Comparison of ENCODE assay signal across 8 cellular contexts in the genomic region with DNA sequence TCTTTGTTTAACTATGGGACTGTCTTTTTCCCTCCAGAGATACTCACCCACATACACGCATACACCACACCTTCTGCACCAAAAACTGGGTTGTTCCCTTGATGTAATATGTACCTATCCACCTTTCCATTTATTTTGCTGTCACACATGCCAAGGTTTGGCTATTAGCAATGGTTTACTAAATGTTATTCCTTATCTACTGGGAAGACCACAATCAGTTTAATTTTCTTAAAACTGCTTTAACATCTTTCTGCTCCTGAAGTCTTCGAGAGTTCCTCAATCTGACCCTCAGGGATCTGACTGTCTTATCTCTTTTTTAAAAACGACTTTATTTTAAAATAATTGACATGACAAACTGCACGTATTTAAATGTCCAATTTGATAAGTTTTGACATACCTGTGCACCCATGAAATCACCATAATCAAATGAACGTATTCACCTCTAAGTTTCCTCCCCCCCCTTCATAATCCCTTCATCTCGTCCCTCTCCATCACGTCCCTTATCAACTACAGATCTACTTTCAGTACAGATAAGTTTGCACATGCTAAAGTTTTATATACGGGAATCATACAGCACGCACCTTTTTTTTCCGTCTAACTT. TPM values are rescaled to one million over a fixed set of nuclear protein-coding genes. Genes with fewer than 3 reads are reported as not detected.
DNase-seq lines count a peak whose midpoint lies in the region; ATAC-seq and TF ChIP-seq lines count a peak whose summit lies in the region.

No MANE protein-coding gene starts in this region.

- H3K4me3 ChIP-seq in AG09309 (ENCODE audit: control insufficient read depth, low read depth, low read length) (peak overlapping the region; percentile 51), tibial artery (peak overlapping the region; percentile 78 to 92)

- no peak for ATAC-seq in activated naive CD4-positive, alpha-beta T cell treated with anti-CD3 and anti-CD28 coated beads, Interleukin-2, amount 50 U/mL, for 72 hours
- no peak for ATAC-seq in HG03432 (IDR thresholded peaks at IDR 0.05; ENCODE audit: unreplicated experiment)

- peaks cover 29 to 46% of the 10 kb centered on the region in 2 donors for H3K36me3 Mint-ChIP-seq in activated naive CD4-positive, alpha-beta T cell treated with anti-CD3 and anti-CD28 coated beads, Interleukin-2, amount 50 U/mL, for 72 hours

- H3K4me1 ChIP-seq in tibial artery: peaks cover 0 to 30% (median 16%) of the 10 kb centered on the region in 4 donors

- H3K9me3 Mint-ChIP-seq in activated naive CD4-positive, alpha-beta T cell treated with anti-CD3 and anti-CD28 coated beads, Interleukin-2, amount 50 U/mL, for 72 hours: no peaks in the 10 kb centered on the region

- DNase-seq in AG09309 (ENCODE audit: low read depth): no peak
- peak; percentile 6 for DNase-seq in H4 (ENCODE audit: low spot score)
- no peak for DNase-seq in activated naive CD4-positive, alpha-beta T cell treated with anti-CD3 and anti-CD28 coated beads, Interleukin-2, amount 50 U/mL, for 72 hours (ENCODE audit: low spot score in 2 of 2)
- no peak for DNase-seq in tibial artery
- DNase-seq in NCI-H2196 treated with DMSO at 0.1 percent for 48 hours (lab: John Stamatoyannopoulos, UW; ENCODE audit: unreplicated experiment): no peak
- DNase-seq in NCI-H2107 treated with DMSO at 0.1 percent for 48 hours (lab: John Stamatoyannopoulos, UW; ENCODE audit: unreplicated experiment): no peak

- peak overlapping the region; percentile 96 for H3K27ac ChIP-seq in layer of hippocampus (ENCODE audit: low read depth, low read length)
- peak overlapping the region; percentile 88 to 91 for H3K27ac ChIP-seq in tibial artery

- intact Hi-C loops in tibial artery (cut with DNase I; ENCODE audit: low total_unique reads): loop anchor here (5.0 kb wide), 1 partner anchor 80 kb away; a partner anchor contains a TSS

- H3K27me3 ChIP-seq in layer of hippocampus (ENCODE audit: control insufficient read depth, insufficient read depth, low read length): no peaks in the 10 kb centered on the region
- H3K27me3 ChIP-seq in tibial artery: no peaks in the 10 kb centered on the region

- no peaks in the 10 kb centered on the region for H3K9me3 ChIP-seq in tibial artery

- H3K36me3 ChIP-seq in tibial artery: peaks cover 0 to 6% (median 0%) of the 10 kb centered on the region in 3 donors

- H3K27ac Mint-ChIP-seq in activated naive CD4-positive, alpha-beta T cell treated with anti-CD3 and anti-CD28 coated beads, Interleukin-2, amount 50 U/mL, for 72 hours: peak overlapping the region; percentile 91 to 99

- TF ChIP-seq CTCF in AG09309 (IDR thresholded peaks at IDR 0.05; ENCODE audit: control insufficient read depth, insufficient read depth, low read depth, low read length, missing control alignments): no peak
- no peak for TF ChIP-seq CTCF in tibial artery (IDR thresholded peaks at IDR 0.05)

RNA-seq across cellular contexts. Expression of a gene that starts 0.8 kb away (rescaled TPM):
- total RNA-seq in H4 (2014; rRNA removed; shearing (Covaris generic)): 20.0 and 26.4 TPM in 2 replicates
- total RNA-seq in activated naive CD4-positive, alpha-beta T cell treated with anti-CD3 and anti-CD28 coated beads, Interleukin-2, amount 50 U/mL, for 72 hours: 10 to 100 TPM; 48.3 to 55.8 TPM
